Comparison of ENCODE assay signal across 29 cellular contexts in genomic region chr13:24195626-24196025, GRCh38.
"Had no signal": no experiment of that assay in that cellular context is flagged by ENCODE, and none has a peak within 500 bp of the region (broad histone marks: within the 10 kb centered on the region; RNA-seq: fewer than 3 reads in every experiment).

No MANE protein-coding gene starts in this region.

- H3K4me3 Mint-ChIP-seq: activated CD4-positive, alpha-beta T cell treated with anti-CD3 and anti-CD28 coated beads for 36 hours; activated CD4-positive, alpha-beta T cell treated with anti-CD3 and anti-CD28 coated beads, Interleukin-2, amount 10 ng/mL, durations not matched to agents 7 days and 5 days; activated naive CD4-positive, alpha-beta T cell treated with anti-CD3 and anti-CD28 coated beads for 36 hours; activated T-cell treated with anti-CD3 and anti-CD28 coated beads, Interleukin-2, amount 50 U/mL, for 4 hours; activated T-helper 1 cell treated with anti-CD3 and anti-CD28 coated beads, Interleukin-12 subunit alpha, Interleukin-12 subunit beta, Interleukin-2, Interleukin-4 antibody, amounts not matched to agents 30 ng/mL and 10 ng/mL and 1 ng/mL, durations not matched to agents 14 hours and 24 hours and 36 hours; brain; T-helper 1 cell treated with Interleukin-12 subunit alpha and Interleukin-12 subunit beta and Interleukin-4 antibody, amounts not matched to agents 30 μg/mL and 1 μg/mL, for 36 hours; T-helper 2 cell treated with Interferon-gamma antibody and Interleukin-4, amounts not matched to agents 5 μg/mL and 100 μg/mL, for 36 hours; WTC11 had no signal

- H3K27ac Mint-ChIP-seq: activated CD4-positive, alpha-beta T cell treated with anti-CD3 and anti-CD28 coated beads for 36 hours; activated CD4-positive, alpha-beta T cell treated with anti-CD3 and anti-CD28 coated beads, Interleukin-2, amount 10 ng/mL, durations not matched to agents 7 days and 5 days; activated naive CD4-positive, alpha-beta T cell treated with anti-CD3 and anti-CD28 coated beads for 36 hours; activated naive CD4-positive, alpha-beta T cell treated with anti-CD3 and anti-CD28 coated beads, Interleukin-2, amount 50 U/mL, for 72 hours; activated T-helper 1 cell treated with anti-CD3 and anti-CD28 coated beads, Interleukin-12 subunit alpha, Interleukin-12 subunit beta, Interleukin-2, Interleukin-4 antibody, amounts not matched to agents 30 ng/mL and 10 ng/mL and 1 ng/mL, durations not matched to agents 14 hours and 24 hours and 36 hours; brain; T-helper 1 cell treated with Interleukin-12 subunit alpha and Interleukin-12 subunit beta and Interleukin-4 antibody, amounts not matched to agents 30 μg/mL and 1 μg/mL, for 36 hours; T-helper 2 cell treated with Interferon-gamma antibody and Interleukin-4, amounts not matched to agents 5 μg/mL and 100 μg/mL, for 36 hours; WTC11 had no signal

- H3K4me1 Mint-ChIP-seq: activated CD4-positive, alpha-beta T cell treated with anti-CD3 and anti-CD28 coated beads for 36 hours had no signal

- H3K36me3 Mint-ChIP-seq: activated naive CD4-positive, alpha-beta T cell treated with anti-CD3 and anti-CD28 coated beads, Interleukin-2, amount 50 U/mL, for 72 hours had no signal

- H3K27ac ChIP-seq: adrenal gland, SJCRH30, SK-N-MC had no signal

- H3K9me3 Mint-ChIP-seq: activated CD4-positive, alpha-beta T cell treated with anti-CD3 and anti-CD28 coated beads, Interleukin-2, amount 10 ng/mL, durations not matched to agents 7 days and 5 days; activated naive CD4-positive, alpha-beta T cell treated with anti-CD3 and anti-CD28 coated beads for 36 hours; activated naive CD4-positive, alpha-beta T cell treated with anti-CD3 and anti-CD28 coated beads, Interleukin-2, amount 50 U/mL, for 72 hours; activated T-cell treated with anti-CD3 and anti-CD28 coated beads, Interleukin-2, amount 50 U/mL, for 4 hours; activated T-helper 1 cell treated with anti-CD3 and anti-CD28 coated beads, Interleukin-12 subunit alpha, Interleukin-12 subunit beta, Interleukin-2, Interleukin-4 antibody, amounts not matched to agents 30 ng/mL and 10 ng/mL and 1 ng/mL, durations not matched to agents 14 hours and 24 hours and 36 hours; T-helper 1 cell treated with Interleukin-12 subunit alpha and Interleukin-12 subunit beta and Interleukin-4 antibody, amounts not matched to agents 30 μg/mL and 1 μg/mL, for 36 hours; T-helper 2 cell treated with Interferon-gamma antibody and Interleukin-4, amounts not matched to agents 5 μg/mL and 100 μg/mL, for 36 hours had no signal

- DNase-seq: activated CD4-positive, alpha-beta T cell treated with anti-CD3 and anti-CD28 coated beads for 36 hours; activated CD4-positive, alpha-beta T cell treated with anti-CD3 and anti-CD28 coated beads, Interleukin-2, amount 10 ng/mL, durations not matched to agents 7 days and 5 days; activated CD4-positive, alpha-beta T cell treated with anti-CD3 and anti-CD28 coated beads, Interleukin-2, amount 50 U/mL, for 48 hours; activated CD8-positive, alpha-beta memory T cell treated with anti-CD3 and anti-CD28 coated beads, Interleukin-2, amount 50 U/mL, for 4 hours; activated gamma-delta T cell treated with Interleukin-2 at 50 U/mL for 16 hours; activated naive CD4-positive, alpha-beta T cell treated with anti-CD3 and anti-CD28 coated beads for 36 hours; activated T-cell treated with anti-CD3 and anti-CD28 coated beads for 4 hours; activated T-cell treated with anti-CD3 and anti-CD28 coated beads, Interleukin-2, amount 50 U/mL, for 4 hours; adrenal gland; central memory CD4-positive, alpha-beta T cell; Kasumi-1; MG63; NCI-H1048; NCI-H1436 treated with DMSO at 0.1 percent for 48 hours; NCI-H1694 treated with DMSO at 0.1 percent for 48 hours; NCI-H2029; NCI-H345; NCI-H524 treated with DMSO at 0.1 percent for 48 hours; SHP77; SJCRH30 had no signal

- ATAC-seq: activated CD4-positive, alpha-beta T cell treated with anti-CD3 and anti-CD28 coated beads for 36 hours; activated CD4-positive, CD25-positive, alpha-beta regulatory T cell treated with anti-CD3 and anti-CD28 coated beads, Interleukin-2, amount 50 U/mL, for 24 hours; activated naive CD4-positive, alpha-beta T cell treated with anti-CD3 and anti-CD28 coated beads, Interleukin-2, amount 50 U/mL, for 72 hours; activated T-cell treated with anti-CD3 and anti-CD28 coated beads, Interleukin-2, amount 50 U/mL, for 4 hours; Panc1; WTC11 had no signal

- H3K27me3 Mint-ChIP-seq: activated CD4-positive, alpha-beta T cell treated with anti-CD3 and anti-CD28 coated beads for 36 hours; activated CD4-positive, alpha-beta T cell treated with anti-CD3 and anti-CD28 coated beads, Interleukin-2, amount 10 ng/mL, durations not matched to agents 7 days and 5 days; brain had no signal
